ENCODE assay signal across 1 cellular context in the genomic region with DNA sequence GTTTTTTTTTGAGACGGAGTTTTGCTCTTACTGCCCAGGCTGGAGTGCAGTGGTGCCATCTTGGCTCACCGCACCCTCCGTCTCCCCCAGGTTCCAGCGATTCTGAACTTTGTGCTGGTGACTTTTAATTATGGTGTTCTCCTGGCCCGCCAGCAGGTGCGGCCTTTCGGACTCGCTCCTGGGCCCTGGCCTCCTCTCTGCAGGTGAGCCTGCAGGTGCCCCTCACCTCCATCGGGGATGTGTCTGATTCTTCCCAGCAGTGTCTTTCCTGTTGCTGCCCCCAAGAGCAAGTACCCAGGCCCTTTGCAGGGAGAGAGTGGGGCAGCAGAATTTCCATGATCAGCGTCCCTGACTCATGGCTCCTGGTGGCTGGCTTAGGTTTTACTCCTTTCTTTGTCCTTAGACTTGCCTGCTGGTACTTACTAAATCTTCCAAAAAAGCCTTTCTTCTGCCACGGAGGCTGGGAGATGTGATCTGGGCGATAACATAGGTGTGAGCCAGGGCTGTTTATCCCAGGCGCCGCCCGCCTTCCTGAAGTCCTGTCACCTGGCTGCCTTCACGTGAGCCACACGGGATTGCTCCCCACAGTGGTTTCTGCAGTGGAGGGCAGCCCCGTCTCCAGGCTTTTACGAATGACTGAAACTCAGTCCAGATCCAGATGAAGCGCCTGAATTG.
TF ChIP-seq lines count a peak whose summit lies in the region.

No MANE protein-coding gene starts in this region.

TF ChIP-seq in GM23338, 12 proteins besides CTCF, POLR2A, EP300 and RAD21 (continued from another document):
- TF ChIP-seq, protein P1, sequence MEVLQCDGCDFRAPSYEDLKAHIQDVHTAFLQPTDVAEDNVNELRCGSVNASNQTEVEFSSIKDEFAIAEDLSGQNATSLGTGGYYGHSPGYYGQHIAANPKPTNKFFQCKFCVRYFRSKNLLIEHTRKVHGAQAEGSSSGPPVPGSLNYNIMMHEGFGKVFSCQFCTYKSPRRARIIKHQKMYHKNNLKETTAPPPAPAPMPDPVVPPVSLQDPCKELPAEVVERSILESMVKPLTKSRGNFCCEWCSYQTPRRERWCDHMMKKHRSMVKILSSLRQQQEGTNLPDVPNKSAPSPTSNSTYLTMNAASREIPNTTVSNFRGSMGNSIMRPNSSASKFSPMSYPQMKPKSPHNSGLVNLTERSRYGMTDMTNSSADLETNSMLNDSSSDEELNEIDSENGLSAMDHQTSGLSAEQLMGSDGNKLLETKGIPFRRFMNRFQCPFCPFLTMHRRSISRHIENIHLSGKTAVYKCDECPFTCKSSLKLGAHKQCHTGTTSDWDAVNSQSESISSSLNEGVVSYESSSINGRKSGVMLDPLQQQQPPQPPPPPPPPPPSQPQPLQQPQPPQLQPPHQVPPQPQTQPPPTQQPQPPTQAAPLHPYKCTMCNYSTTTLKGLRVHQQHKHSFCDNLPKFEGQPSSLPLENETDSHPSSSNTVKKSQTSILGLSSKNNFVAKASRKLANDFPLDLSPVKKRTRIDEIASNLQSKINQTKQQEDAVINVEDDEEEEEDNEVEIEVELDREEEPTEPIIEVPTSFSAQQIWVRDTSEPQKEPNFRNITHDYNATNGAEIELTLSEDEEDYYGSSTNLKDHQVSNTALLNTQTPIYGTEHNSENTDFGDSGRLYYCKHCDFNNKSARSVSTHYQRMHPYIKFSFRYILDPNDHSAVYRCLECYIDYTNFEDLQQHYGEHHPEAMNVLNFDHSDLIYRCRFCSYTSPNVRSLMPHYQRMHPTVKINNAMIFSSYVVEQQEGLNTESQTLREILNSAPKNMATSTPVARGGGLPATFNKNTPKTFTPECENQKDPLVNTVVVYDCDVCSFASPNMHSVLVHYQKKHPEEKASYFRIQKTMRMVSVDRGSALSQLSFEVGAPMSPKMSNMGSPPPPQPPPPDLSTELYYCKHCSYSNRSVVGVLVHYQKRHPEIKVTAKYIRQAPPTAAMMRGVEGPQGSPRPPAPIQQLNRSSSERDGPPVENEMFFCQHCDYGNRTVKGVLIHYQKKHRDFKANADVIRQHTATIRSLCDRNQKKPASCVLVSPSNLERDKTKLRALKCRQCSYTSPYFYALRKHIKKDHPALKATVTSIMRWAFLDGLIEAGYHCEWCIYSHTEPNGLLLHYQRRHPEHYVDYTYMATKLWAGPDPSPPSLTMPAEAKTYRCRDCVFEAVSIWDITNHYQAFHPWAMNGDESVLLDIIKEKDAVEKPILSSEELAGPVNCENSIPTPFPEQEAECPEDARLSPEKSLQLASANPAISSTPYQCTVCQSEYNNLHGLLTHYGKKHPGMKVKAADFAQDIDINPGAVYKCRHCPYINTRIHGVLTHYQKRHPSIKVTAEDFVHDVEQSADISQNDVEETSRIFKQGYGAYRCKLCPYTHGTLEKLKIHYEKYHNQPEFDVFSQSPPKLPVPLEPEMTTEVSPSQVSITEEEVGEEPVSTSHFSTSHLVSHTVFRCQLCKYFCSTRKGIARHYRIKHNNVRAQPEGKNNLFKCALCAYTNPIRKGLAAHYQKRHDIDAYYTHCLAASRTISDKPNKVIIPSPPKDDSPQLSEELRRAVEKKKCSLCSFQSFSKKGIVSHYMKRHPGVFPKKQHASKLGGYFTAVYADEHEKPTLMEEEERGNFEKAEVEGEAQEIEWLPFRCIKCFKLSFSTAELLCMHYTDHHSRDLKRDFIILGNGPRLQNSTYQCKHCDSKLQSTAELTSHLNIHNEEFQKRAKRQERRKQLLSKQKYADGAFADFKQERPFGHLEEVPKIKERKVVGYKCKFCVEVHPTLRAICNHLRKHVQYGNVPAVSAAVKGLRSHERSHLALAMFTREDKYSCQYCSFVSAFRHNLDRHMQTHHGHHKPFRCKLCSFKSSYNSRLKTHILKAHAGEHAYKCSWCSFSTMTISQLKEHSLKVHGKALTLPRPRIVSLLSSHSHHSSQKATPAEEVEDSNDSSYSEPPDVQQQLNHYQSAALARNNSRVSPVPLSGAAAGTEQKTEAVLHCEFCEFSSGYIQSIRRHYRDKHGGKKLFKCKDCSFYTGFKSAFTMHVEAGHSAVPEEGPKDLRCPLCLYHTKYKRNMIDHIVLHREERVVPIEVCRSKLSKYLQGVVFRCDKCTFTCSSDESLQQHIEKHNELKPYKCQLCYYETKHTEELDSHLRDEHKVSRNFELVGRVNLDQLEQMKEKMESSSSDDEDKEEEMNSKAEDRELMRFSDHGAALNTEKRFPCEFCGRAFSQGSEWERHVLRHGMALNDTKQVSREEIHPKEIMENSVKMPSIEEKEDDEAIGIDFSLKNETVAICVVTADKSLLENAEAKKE (CRISPR knock-in tag; IDR thresholded peaks at IDR 0.05), result no peak
- no peak for TF ChIP-seq JUNB (IDR thresholded peaks at IDR 0.05; ENCODE audit: unreplicated experiment)
